1 cellular context compared by ENCODE assay signal in the genomic region with DNA sequence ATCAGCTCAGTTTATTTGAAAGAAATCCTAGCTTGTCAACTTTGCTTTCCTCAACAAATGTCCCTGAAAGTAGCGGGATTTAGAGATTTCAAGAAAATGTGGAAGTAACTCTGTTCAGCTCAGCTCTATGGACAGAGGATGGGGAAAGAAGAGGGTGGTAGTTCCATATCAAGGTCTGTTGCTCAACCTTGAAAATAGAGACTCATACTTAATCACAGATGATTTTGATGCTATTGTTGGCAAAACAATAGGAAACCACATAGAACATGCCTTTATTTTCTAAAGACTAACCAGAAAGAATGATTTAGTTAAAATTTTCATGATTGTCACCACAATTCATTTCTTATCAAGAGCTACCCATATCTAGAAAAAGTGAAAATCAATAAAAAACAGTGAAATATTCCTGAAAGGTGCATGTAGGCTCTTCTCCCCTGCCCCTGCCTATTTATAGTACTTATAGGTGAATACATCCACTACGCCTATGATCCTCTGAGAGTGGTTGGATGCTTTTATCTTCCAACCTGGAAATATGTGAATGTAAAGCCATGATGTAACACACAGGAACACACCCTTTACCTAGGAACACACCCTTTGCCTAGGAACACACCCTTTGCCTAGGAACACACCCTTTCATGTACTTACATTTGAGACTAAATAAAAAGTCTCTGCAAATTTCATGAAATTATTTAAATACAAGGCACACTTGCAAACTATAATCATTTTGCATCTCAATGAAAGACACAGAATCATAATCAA.
TF ChIP-seq lines count a peak whose summit lies in the region.

No MANE protein-coding gene starts in this region.

TF ChIP-seq in HepG2, 621 proteins besides CTCF, POLR2A, EP300 and RAD21 (continued from another document):
- TF ChIP-seq ZBTB40 (IDR thresholded peaks at IDR 0.05) (no peak), ZBTB40 (CRISPR knock-in tag; IDR thresholded peaks at IDR 0.05) (no peak), ZNF749 (CRISPR knock-in tag; IDR thresholded peaks at IDR 0.05; ENCODE audit: borderline replicate concordance) (no peak), ZFP36L1 (CRISPR knock-in tag; IDR thresholded peaks at IDR 0.05) (no peak), NCOR1 (IDR thresholded peaks at IDR 0.05; ENCODE audit: borderline replicate concordance, low read length) (no peak), ZNF724P (CRISPR knock-in tag; IDR thresholded peaks at IDR 0.05; ENCODE audit: borderline replicate concordance) (no peak), ZNF335 (CRISPR knock-in tag; IDR thresholded peaks at IDR 0.05) (no peak), PHF8 (CRISPR knock-in tag; IDR thresholded peaks at IDR 0.05) (no peak), SETDB1 (CRISPR knock-in tag; IDR thresholded peaks at IDR 0.05; ENCODE audit: borderline replicate concordance) (no peak), ZNF790 (CRISPR knock-in tag; IDR thresholded peaks at IDR 0.05; ENCODE audit: borderline replicate concordance) (no peak), ZNF646 (CRISPR knock-in tag; IDR thresholded peaks at IDR 0.05) (no peak), ZSCAN9 (CRISPR knock-in tag; IDR thresholded peaks at IDR 0.05; ENCODE audit: borderline replicate concordance) (no peak), PITX1 (CRISPR knock-in tag; IDR thresholded peaks at IDR 0.05) (no peak)
- TF ChIP-seq, protein P1, sequence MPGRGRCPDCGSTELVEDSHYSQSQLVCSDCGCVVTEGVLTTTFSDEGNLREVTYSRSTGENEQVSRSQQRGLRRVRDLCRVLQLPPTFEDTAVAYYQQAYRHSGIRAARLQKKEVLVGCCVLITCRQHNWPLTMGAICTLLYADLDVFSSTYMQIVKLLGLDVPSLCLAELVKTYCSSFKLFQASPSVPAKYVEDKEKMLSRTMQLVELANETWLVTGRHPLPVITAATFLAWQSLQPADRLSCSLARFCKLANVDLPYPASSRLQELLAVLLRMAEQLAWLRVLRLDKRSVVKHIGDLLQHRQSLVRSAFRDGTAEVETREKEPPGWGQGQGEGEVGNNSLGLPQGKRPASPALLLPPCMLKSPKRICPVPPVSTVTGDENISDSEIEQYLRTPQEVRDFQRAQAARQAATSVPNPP (CRISPR knock-in tag; IDR thresholded peaks at IDR 0.05), result no peak
